Comparison of ENCODE assay signal across 1 cellular context in genomic region chr6:41938590-41938989, GRCh38.
TF ChIP-seq lines count a peak whose summit lies in the region.

No MANE protein-coding gene starts in this region.

TF ChIP-seq in WTC11, 78 proteins besides CTCF, POLR2A, EP300 and RAD21 (continued from another document):
- TF ChIP-seq ZBTB43 (CRISPR knock-in tag; IDR thresholded peaks at IDR 0.05) = no peak
- no peak for TF ChIP-seq CDX4 (CRISPR knock-in tag; IDR thresholded peaks at IDR 0.05; ENCODE audit: borderline replicate concordance)
- TF ChIP-seq CREB1 (CRISPR knock-in tag; IDR thresholded peaks at IDR 0.05) = no peak
- TF ChIP-seq E2F4 (CRISPR knock-in tag; IDR thresholded peaks at IDR 0.05; ENCODE audit: borderline replicate concordance, low read depth) = no peak
- TF ChIP-seq KAT7 (CRISPR knock-in tag; IDR thresholded peaks at IDR 0.05; ENCODE audit: borderline replicate concordance) = no peak
